10 cellular contexts compared by ENCODE assay signal in genomic region chr15:40063563-40064011, GRCh38. TPM values are rescaled to one million over a fixed set of nuclear protein-coding genes. Genes with fewer than 3 reads are reported as not detected.
DNase-seq lines count a peak whose midpoint lies in the region; ATAC-seq, FAIRE-seq and TF ChIP-seq lines count a peak whose summit lies in the region.
"Had no signal": no experiment of that assay in that cellular context is flagged by ENCODE, and none has a peak within 500 bp of the region (broad histone marks: within the 10 kb centered on the region; RNA-seq: fewer than 3 reads in every experiment).

No MANE protein-coding gene starts in this region.

- H3K36me3 ChIP-seq in HEK293 (ENCODE audit: control insufficient read depth in 2 of 2, insufficient read depth in 1 of 2, low read length in 2 of 2) (no peaks in the 10 kb centered on the region), ascending aorta (no peaks in the 10 kb centered on the region)

- intact Hi-C loops in ascending aorta (cut with DNase I), result no loop called here

- DNase-seq in AG20443 (ENCODE audit: low spot score), result peak; percentile 73
- DNase-seq in ascending aorta (ENCODE audit: low spot score in 2 of 2), result no peak
- peak; percentile 84 for DNase-seq in medulla oblongata (ENCODE audit: extremely low spot score)
- DNase-seq in DMS153 (lab: John Stamatoyannopoulos, UW), result no peak
- DNase-seq in D721Med (ENCODE audit: insufficient read length, low spot score), result no peak
- DNase-seq in foreskin melanocyte, result no peak
- DNase-seq: NCI-H1048 had no signal

- CTCF ChIA-PET in HEK293 (lab: Yijun Ruan, JAX), result interaction anchor here (0.9 kb wide), 1 partner anchor 11 kb away, joined by 3 read pairs; no protein-coding TSS in a partner anchor

- peaks cover 10% of the 10 kb centered on the region for H3K4me1 ChIP-seq in HEK293 (ENCODE audit: control insufficient read depth, insufficient read depth, low read length)
- peaks cover 5 to 11% of the 10 kb centered on the region in 2 donors for H3K4me1 ChIP-seq in ascending aorta

- TF ChIP-seq CTCF in HEK293 (tag by site-specific recombination; IDR thresholded peaks at IDR 0.05) (no peak), ascending aorta (IDR thresholded peaks at IDR 0.05) (no peak), D721Med (IDR thresholded peaks at IDR 0.05; ENCODE audit: insufficient read depth, missing control alignments) (no peak)

- H3K9me3 ChIP-seq in HEK293 (ENCODE audit: control insufficient read depth, insufficient read depth, low read depth, low read length) (no peaks in the 10 kb centered on the region), ascending aorta (no peaks in the 10 kb centered on the region)

- no peak for FAIRE-seq in D721Med (lab: Jason Lieb, UNC)
- FAIRE-seq: colon had no signal

- H3K4me3 ChIP-seq in HEK293 (ENCODE audit: low read depth, low read length) (no peak overlapping the region), ascending aorta (no peak overlapping the region)

- POLR2A ChIA-PET in HEK293 (lab: Yijun Ruan, JAX), result no interaction called here

- no peak for ATAC-seq in HG02642 (IDR thresholded peaks at IDR 0.05; ENCODE audit: poor library complexity, unreplicated experiment)

- H3K27ac ChIP-seq in HEK293 (ENCODE audit: extremely low read depth, low read depth, low read length), result no peak overlapping the region
- H3K27ac ChIP-seq in ascending aorta, result peak overlapping the region; percentile 67 to 86

- H3K27me3 ChIP-seq in ascending aorta, result no peaks in the 10 kb centered on the region

TF ChIP-seq in HEK293, 187 proteins besides CTCF, POLR2A, EP300 and RAD21:
- TF ChIP-seq ZNF214 (tag by site-specific recombination; IDR thresholded peaks at IDR 0.05; ENCODE audit: borderline replicate concordance) (no peak), MZF1 (tag by site-specific recombination; IDR thresholded peaks at IDR 0.05; ENCODE audit: borderline replicate concordance) (no peak), SP7 (tag by site-specific recombination; IDR thresholded peaks at IDR 0.05) (peak; percentile 85), PRDM10 (tag by site-specific recombination; IDR thresholded peaks at IDR 0.05) (peak; percentile 25; the same call in 1 of the 2 replicates), ZBTB48 (tag by site-specific recombination; IDR thresholded peaks at IDR 0.05) (no peak), SP2 (tag by site-specific recombination; IDR thresholded peaks at IDR 0.05) (no peak)
TF ChIP-seq in HEK293: peak in this region for 2.

RNA-seq across cellular contexts. Expression of gene SRP14, which starts 24.6 kb away (rescaled TPM):
- 365 TPM for total RNA-seq in ascending aorta

RNA-seq across cellular contexts. Expression of gene BMF, which starts 45.1 kb away (rescaled TPM):
- total RNA-seq in ascending aorta, result 2.2 TPM

Comparison
In these comparisons a context has a peak if more than half of its experiments do, and no peak if none do; other contexts are left out.
1. DNase-seq: peak in AG20443 (single experiment) and medulla oblongata (single experiment); none in ascending aorta (0 of 2), DMS153 (single experiment), D721Med (single experiment) and foreskin melanocyte (single experiment).